In genomic region chr17:3710951-3711383, GRCh38 we compare ENCODE assay signal across 8 cellular contexts. TPM values are rescaled to one million over a fixed set of nuclear protein-coding genes. Genes with fewer than 3 reads are reported as not detected.
A peak's percentile ranks its signal among the peaks of the same experiment; 100 is the strongest.
DNase-seq lines count a peak whose midpoint lies in the region; ATAC-seq and TF ChIP-seq lines count a peak whose summit lies in the region.

No MANE protein-coding gene starts in this region.

- H3K27me3 ChIP-seq in esophagus muscularis mucosa, result no peaks in the 10 kb centered on the region

- H3K27me3 Mint-ChIP-seq in memory B cell (no peaks in the 10 kb centered on the region), osteocyte (ENCODE audit: unreplicated experiment) (no peaks in the 10 kb centered on the region)

- peak; percentile 95 for ATAC-seq in GM18498 (IDR thresholded peaks at IDR 0.05; ENCODE audit: unreplicated experiment)
- ATAC-seq in memory B cell (ENCODE audit: low read depth), result peak; percentile 93

- H3K9me3 ChIP-seq in HEK293 (ENCODE audit: control insufficient read depth, insufficient read depth, low read depth, low read length) (no peaks in the 10 kb centered on the region), esophagus muscularis mucosa (no peaks in the 10 kb centered on the region)

- H3K4me1 Mint-ChIP-seq in memory B cell (peaks cover 41% of the 10 kb centered on the region), osteocyte (ENCODE audit: unreplicated experiment) (no peaks in the 10 kb centered on the region)

- peak; percentile 94 for DNase-seq in NAMALWA (ENCODE audit: low spot score)
- DNase-seq in activated T-cell treated with anti-CD3 and anti-CD28 coated beads for 1 hour (ENCODE audit: low read depth), result peak; percentile 32
- peak; percentile 53 to 86 for DNase-seq in memory B cell (ENCODE audit: low spot score in 2 of 2)
- no peak for DNase-seq in AG08395 (ENCODE audit: low spot score)
- DNase-seq in esophagus muscularis mucosa (ENCODE audit: extremely low spot score), result no peak
- DNase-seq in osteocyte (ENCODE audit: extremely low spot score, unreplicated experiment), result no peak

- 61% methylated on average over 5 of the region's 5 CpGs for WGBS in esophagus muscularis mucosa

- TF ChIP-seq CTCF in HEK293 (tag by site-specific recombination; IDR thresholded peaks at IDR 0.05), result no peak
- TF ChIP-seq CTCF in esophagus muscularis mucosa (IDR thresholded peaks at IDR 0.05), result no peak
- no peak for TF ChIP-seq CTCF in osteocyte (IDR thresholded peaks at IDR 0.05)

- POLR2A ChIA-PET in HEK293 (lab: Yijun Ruan, JAX), result interaction anchor here (0.6 to 1.4 kb wide), 4 partner anchors 12 to 1145 kb away, joined by 3 to 4 read pairs (median 4); partner anchors contain the start of genes CTNS, HASPIN, SHPK and TAX1BP3

- H3K4me3 ChIP-seq in HEK293 (ENCODE audit: low read depth, low read length) (no peak overlapping the region), esophagus muscularis mucosa (no peak overlapping the region)

- TF ChIP-seq POLR2A in esophagus muscularis mucosa (IDR thresholded peaks at IDR 0.05; ENCODE audit: low read depth), result no peak

- no peaks in the 10 kb centered on the region for H3K9me3 Mint-ChIP-seq in memory B cell
- H3K9me3 Mint-ChIP-seq in osteocyte (ENCODE audit: unreplicated experiment), result no peaks in the 10 kb centered on the region

- H3K4me1 ChIP-seq in HEK293 (ENCODE audit: control insufficient read depth, insufficient read depth, low read length) (no peaks in the 10 kb centered on the region; the same call in 1 of the 2 replicates), esophagus muscularis mucosa (peaks cover 0 to 10% (median 0%) of the 10 kb centered on the region in 4 donors)

- peak overlapping the region; percentile 69 for H3K4me3 Mint-ChIP-seq in memory B cell
- no peak overlapping the region for H3K4me3 Mint-ChIP-seq in osteocyte (ENCODE audit: unreplicated experiment)

- intact Hi-C loops in esophagus muscularis mucosa (cut with DNase I), result no loop called here

- H3K27ac Mint-ChIP-seq in memory B cell, result peak overlapping the region; percentile 93
- H3K27ac Mint-ChIP-seq in osteocyte (ENCODE audit: unreplicated experiment), result no peak overlapping the region

- CTCF ChIA-PET in HEK293 (lab: Yijun Ruan, JAX), result interaction anchor here (0.6 kb wide), 1 partner anchor 26 kb away, joined by 3 read pairs; no protein-coding TSS in a partner anchor

- no peak overlapping the region for H3K27ac ChIP-seq in HEK293 (ENCODE audit: extremely low read depth, low read depth, low read length)
- no peak overlapping the region for H3K27ac ChIP-seq in esophagus muscularis mucosa (replicated peaks in 1 of 4)

- H3K36me3 Mint-ChIP-seq in memory B cell (peaks cover 14% of the 10 kb centered on the region), osteocyte (ENCODE audit: unreplicated experiment) (peaks cover 22% of the 10 kb centered on the region)

- no peak for TF ChIP-seq EP300 in esophagus muscularis mucosa (IDR thresholded peaks at IDR 0.05)

- peaks cover 32 to 34% of the 10 kb centered on the region in 2 experiments for H3K36me3 ChIP-seq in HEK293 (ENCODE audit: control insufficient read depth in 2 of 2, insufficient read depth in 1 of 2, low read length in 2 of 2)
- H3K36me3 ChIP-seq in esophagus muscularis mucosa, result peaks cover 18 to 46% (median 37%) of the 10 kb centered on the region in 4 donors

TF ChIP-seq in HEK293, 187 proteins besides CTCF, POLR2A, EP300 and RAD21:
- TF ChIP-seq PRDM1 (tag by site-specific recombination; IDR thresholded peaks at IDR 0.05) (peak; percentile 50; the same call in 1 of the 2 replicates), ZBTB17 (tag by site-specific recombination; IDR thresholded peaks at IDR 0.05) (peak; percentile 38; the same call in 1 of the 2 replicates), ZNF174 (tag by site-specific recombination; IDR thresholded peaks at IDR 0.05) (no peak), PRDM10 (tag by site-specific recombination; IDR thresholded peaks at IDR 0.05) (peak; percentile 55), ZNF362 (tag by site-specific recombination; IDR thresholded peaks at IDR 0.05) (peak; percentile 70; the same call in 1 of the 2 replicates), ZNF558 (tag by site-specific recombination; IDR thresholded peaks at IDR 0.05) (no peak)

RNA-seq across cellular contexts. Expression of gene HASPIN, which starts 12.7 kb away (rescaled TPM):
- under 1 TPM in 2 of 4 donors, not detected in 2; 0.13 to 0.23 TPM for total RNA-seq in esophagus muscularis mucosa
- 1.9 and 2.6 TPM in 2 replicates for total RNA-seq in osteocyte

RNA-seq across cellular contexts. Expression of gene P2RX5, which starts 15.0 kb away (rescaled TPM):
- total RNA-seq in esophagus muscularis mucosa (1 to 10 TPM in 2 of 4 donors, under 1 TPM in 2; 0.19 to 1.5 (median 1.0) TPM), osteocyte (0.34 and 0.43 TPM in 2 replicates)

RNA-seq across cellular contexts. Expression of gene EMC6, which starts 42.4 kb away (rescaled TPM):
- total RNA-seq in esophagus muscularis mucosa (10 to 100 TPM; 15.8 to 38.2 (median 23.6) TPM), osteocyte (37.0 and 43.8 TPM in 2 replicates)

RNA-seq across cellular contexts. Expression of gene TAX1BP3, which starts 42.6 kb away (rescaled TPM):
- 100 to 1,000 TPM in 3 of 4 donors, 10 to 100 TPM in 1; 98.0 to 175 (median 115) TPM for total RNA-seq in esophagus muscularis mucosa
- 149 TPM in 2 replicates for total RNA-seq in osteocyte

Comparison
In these comparisons a context has a peak if more than half of its experiments do, and no peak if none do; other contexts are left out.
1. DNase-seq: peak in NAMALWA (single experiment), activated T-cell treated with anti-CD3 and anti-CD28 coated beads for 1 hour (single experiment) and memory B cell (2 of 2); none in AG08395 (single experiment), esophagus muscularis mucosa (single experiment) and osteocyte (single experiment).